In the genomic region with DNA sequence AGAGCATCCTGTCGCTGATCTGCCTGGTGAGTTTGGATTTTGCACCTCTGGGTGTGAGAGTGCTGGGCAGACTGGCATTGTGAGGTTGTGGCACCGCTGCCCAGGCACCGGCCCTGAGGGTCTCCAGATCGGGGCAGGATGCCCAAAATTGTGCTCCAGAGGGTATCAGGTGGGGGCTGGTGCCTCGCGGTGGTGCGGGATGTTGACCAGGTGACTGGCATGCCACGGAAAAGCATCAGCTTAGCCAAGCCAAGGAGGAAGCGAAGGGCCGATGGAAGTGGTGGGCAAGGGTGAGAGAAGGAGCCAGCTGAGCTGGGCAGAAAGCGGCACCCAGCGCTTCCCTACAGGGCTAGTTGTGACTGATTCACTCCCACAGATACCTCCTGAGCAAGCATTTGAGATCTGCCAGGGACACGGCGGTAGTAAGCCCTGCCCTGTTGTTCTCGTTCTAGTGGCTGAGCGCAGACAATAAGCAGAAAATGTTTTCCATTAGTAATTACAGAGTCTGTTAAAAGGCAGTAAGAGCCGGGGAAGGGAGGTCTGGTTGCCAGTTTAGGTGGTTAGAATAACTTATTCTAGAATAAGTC, we compare ENCODE assay signal across 8 cellular contexts. TPM values are rescaled to one million over a fixed set of nuclear protein-coding genes. Genes with fewer than 3 reads are reported as not detected.
DNase-seq lines count a peak whose midpoint lies in the region; ATAC-seq and TF ChIP-seq lines count a peak whose summit lies in the region.

No MANE protein-coding gene starts in this region.

- H3K9me3 ChIP-seq in Panc1 (ENCODE audit: control insufficient read depth, insufficient read depth, low read depth, low read length): no peaks in the 10 kb centered on the region
- H3K9me3 ChIP-seq in smooth muscle cell (replicated peaks; ENCODE audit: low read depth): no peaks in the 10 kb centered on the region
- no peaks in the 10 kb centered on the region for H3K9me3 ChIP-seq in Karpas-422 (ENCODE audit: low read length)

- H4K20me1 ChIP-seq in smooth muscle cell (ENCODE audit: low read depth) (no peaks in the 10 kb centered on the region), Karpas-422 (ENCODE audit: insufficient read depth, low read depth, low read length) (no peaks in the 10 kb centered on the region)

- H3K4me2 ChIP-seq in smooth muscle cell (peak overlapping the region; percentile 88), Karpas-422 (ENCODE audit: low read depth, low read length, poor library complexity, severe bottlenecking) (no peak overlapping the region)

- DNase-seq in NCI-H187 treated with DMSO at 0.1 percent for 48 hours (lab: John Stamatoyannopoulos, UW) (peak; percentile 19), NCI-H187 (lab: John Stamatoyannopoulos, UW) (no peak), Panc1 (ENCODE audit: low read depth, low spot score) (no peak), fibroblast of mammary gland (ENCODE audit: low read depth) (no peak), smooth muscle cell (lab: John Stamatoyannopoulos, UW; ENCODE audit: unreplicated experiment) (no peak), Karpas-422 (no peak), sciatic nerve (ENCODE audit: low spot score) (no peak)
- no peak for DNase-seq in stimulated activated CD4-positive, alpha-beta T cell treated with anti-CD3 and anti-CD28 coated beads, Interleukin-2, amount 100 ng/mL, for 48 hours

- POLR2A ChIA-PET in Panc1 (lab: Charles Lee): no interaction called here

- H3K27me3 ChIP-seq in Panc1 (ENCODE audit: control insufficient read depth, insufficient read depth, low read length) (no peaks in the 10 kb centered on the region; the same call in 1 of the 2 replicates), smooth muscle cell (ENCODE audit: low read depth) (no peaks in the 10 kb centered on the region), Karpas-422 (ENCODE audit: low read length) (no peaks in the 10 kb centered on the region)

- no peaks in the 10 kb centered on the region for H3K9me2 ChIP-seq in Karpas-422 (replicated peaks; ENCODE audit: insufficient read depth, low read length)

- BruUV-seq in Panc1 (replicated peaks; lab: Mats Ljungman, UMichigan): no TSS peak

- H3K4me3 ChIP-seq in Panc1 (ENCODE audit: low read depth in 2 of 2, low read length in 2 of 2) (peak overlapping the region; percentile 43 to 52), fibroblast of mammary gland (ENCODE audit: control insufficient read depth, low read depth, low read length) (peak overlapping the region; percentile 27), smooth muscle cell (peak overlapping the region; percentile 55), Karpas-422 (ENCODE audit: low read length) (no peak overlapping the region)

- intact Hi-C loops in Panc1 (cut with micrococcal nuclease; ENCODE audit: unreplicated experiment) (no loop called here), sciatic nerve (cut with DNase I) (no loop called here)

- H3K27ac ChIP-seq in Panc1 (ENCODE audit: low read length): no peak overlapping the region
- no peak overlapping the region for H3K27ac ChIP-seq in smooth muscle cell (ENCODE audit: low read depth)
- no peak overlapping the region for H3K27ac ChIP-seq in Karpas-422 (ENCODE audit: low read length)

- H3K36me3 ChIP-seq in Panc1 (ENCODE audit: control insufficient read depth, insufficient read depth, low read length): no peaks in the 10 kb centered on the region
- H3K36me3 ChIP-seq in smooth muscle cell (ENCODE audit: low read depth): no peaks in the 10 kb centered on the region
- H3K36me3 ChIP-seq in Karpas-422 (ENCODE audit: insufficient read depth, low read length): no peaks in the 10 kb centered on the region

- no peaks in the 10 kb centered on the region for H3K79me2 ChIP-seq in smooth muscle cell (ENCODE audit: low read depth)
- no peaks in the 10 kb centered on the region for H3K79me2 ChIP-seq in Karpas-422 (ENCODE audit: low read length)

- H3K9ac ChIP-seq in smooth muscle cell (ENCODE audit: low read depth) (no peak overlapping the region), Karpas-422 (ENCODE audit: low read length) (no peak overlapping the region)

- CTCF ChIA-PET in Panc1 (lab: Charles Lee): no interaction called here

- H3K4me1 ChIP-seq in Panc1 (ENCODE audit: control insufficient read depth, insufficient read depth, low read length): no peaks in the 10 kb centered on the region
- H3K4me1 ChIP-seq in smooth muscle cell (ENCODE audit: low read depth): no peaks in the 10 kb centered on the region
- peaks cover 9% of the 10 kb centered on the region for H3K4me1 ChIP-seq in Karpas-422 (ENCODE audit: low read length)

- in situ Hi-C loops in Panc1 (cut with HindIII; ENCODE audit: low pct_unique_long_range_greater_than_20kb, low sequenced_read_pairs): no loop called here

- H2AFZ ChIP-seq in smooth muscle cell (ENCODE audit: low read depth) (no peak overlapping the region), Karpas-422 (ENCODE audit: low read length) (no peak overlapping the region)

- WGBS in smooth muscle cell (ENCODE audit: low lambda C conversion rate): 79% methylated on average over 17 of the region's 17 CpGs

- no peaks in the 10 kb centered on the region for H3F3A ChIP-seq in smooth muscle cell (ENCODE audit: low read depth)

- TF ChIP-seq CTCF in Panc1 (IDR thresholded peaks at IDR 0.05) (no peak), fibroblast of mammary gland (conservative IDR thresholded peaks at IDR 0.05; ENCODE audit: control insufficient read depth, insufficient read depth, low read depth, low read length) (no peak), smooth muscle cell (IDR thresholded peaks at IDR 0.05; ENCODE audit: borderline replicate concordance, insufficient read depth, poor library complexity, severe bottlenecking) (no peak)

- ATAC-seq in Panc1: 0 out of 2 replicates have a peak, but pooled peaks have one; percentile 13
- no peak for ATAC-seq in sciatic nerve

RNA-seq across cellular contexts. Expression of gene ZFP92, which starts 0.8 kb away (rescaled TPM):
- 0.90 TPM for total RNA-seq in Panc1 (2021; ENCODE audit: unreplicated experiment)
- polyA plus RNA-seq in Panc1 (2012; ENCODE audit: insufficient read length): 0.70 TPM
- total RNA-seq in smooth muscle cell: 1.3 and 1.5 TPM in 2 replicates
- polyA plus RNA-seq in smooth muscle cell: 0.46 and 0.73 TPM in 2 replicates
- not detected in 2 replicates for total RNA-seq in Karpas-422 (2014; rRNA removed; shearing (Covaris generic); ENCODE audit: low replicate concordance)
- total RNA-seq in sciatic nerve: 0.85 TPM

RNA-seq across cellular contexts. Expression of gene PNMA6E, which starts 10.9 kb away (rescaled TPM):
- total RNA-seq in Panc1 (2021; ENCODE audit: unreplicated experiment): not detected
- not detected for polyA plus RNA-seq in Panc1 (2012; ENCODE audit: insufficient read length)
- not detected in 2 replicates for total RNA-seq in smooth muscle cell
- not detected in 2 replicates for polyA plus RNA-seq in smooth muscle cell
- not detected in 2 replicates for total RNA-seq in Karpas-422 (2014; rRNA removed; shearing (Covaris generic); ENCODE audit: low replicate concordance)
- total RNA-seq in sciatic nerve: not detected

RNA-seq across cellular contexts. Expression of gene TREX2, which starts 33.8 kb away (rescaled TPM):
- total RNA-seq in Panc1 (2021; ENCODE audit: unreplicated experiment) (2.4 TPM), smooth muscle cell (1.3 and 4.0 TPM in 2 replicates), sciatic nerve (1.7 TPM)
- 0.73 TPM for polyA plus RNA-seq in Panc1 (2012; ENCODE audit: insufficient read length)
- 0.41 and 2.5 TPM in 2 replicates for polyA plus RNA-seq in smooth muscle cell
- total RNA-seq in Karpas-422 (2014; rRNA removed; shearing (Covaris generic); ENCODE audit: low replicate concordance): 0.30 and 1.2 TPM in 2 replicates

RNA-seq across cellular contexts. Expression of gene HAUS7, which starts 58.3 kb away (rescaled TPM):
- total RNA-seq in Panc1 (2021; ENCODE audit: unreplicated experiment): 59.9 TPM
- polyA plus RNA-seq in Panc1 (2012; ENCODE audit: insufficient read length): 72.2 TPM
- 8.9 and 18.5 TPM in 2 replicates for total RNA-seq in smooth muscle cell
- polyA plus RNA-seq in smooth muscle cell: 26.1 and 27.4 TPM in 2 replicates
- 36.2 and 47.6 TPM in 2 replicates for total RNA-seq in Karpas-422 (2014; rRNA removed; shearing (Covaris generic); ENCODE audit: low replicate concordance)
- 31.4 TPM for total RNA-seq in sciatic nerve
